In the genomic region with DNA sequence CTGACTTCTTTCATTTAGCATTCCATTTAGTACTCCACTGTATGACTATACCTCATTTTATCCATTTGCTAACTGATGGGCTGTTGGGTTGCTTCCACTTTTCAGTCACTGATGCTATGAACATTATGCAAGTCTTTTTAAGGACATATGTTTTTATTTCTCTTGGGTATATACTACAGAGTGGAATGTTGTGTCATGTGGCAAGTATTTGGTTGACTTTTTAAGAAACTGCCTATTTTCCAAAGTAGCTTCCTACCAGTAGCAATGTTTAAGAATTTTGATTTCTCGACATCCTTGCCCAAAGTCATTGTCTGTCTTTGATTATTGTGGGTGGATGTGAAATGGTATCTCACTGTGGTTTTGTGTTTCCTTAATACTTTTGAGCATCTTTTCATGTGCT, we compare ENCODE assay signal across 19 cellular contexts.
DNase-seq lines count a peak whose midpoint lies in the region; ATAC-seq and TF ChIP-seq lines count a peak whose summit lies in the region.
"Had no signal": no experiment of that assay in that cellular context is flagged by ENCODE, and none has a peak within 500 bp of the region (broad histone marks: within the 10 kb centered on the region; RNA-seq: fewer than 3 reads in every experiment).

No MANE protein-coding gene starts in this region.

- no peak overlapping the region for H3K4me3 ChIP-seq in ACC112 (ENCODE audit: low read depth, low read length)
- H3K4me3 ChIP-seq in GM23248: peak overlapping the region; percentile 36
- H3K4me3 ChIP-seq in fibroblast of villous mesenchyme (ENCODE audit: low read depth, low read length): no peak overlapping the region
- H3K4me3 ChIP-seq: breast epithelium, esophagus muscularis mucosa had no signal

- no peak overlapping the region for H3K27ac Mint-ChIP-seq in T-cell
- no peak overlapping the region for H3K27ac Mint-ChIP-seq in activated CD8-positive, alpha-beta T cell treated with anti-CD3 and anti-CD28 coated beads, Interleukin-2, amount 10 ng/mL, durations not matched to agents 7 days and 5 days
- H3K27ac Mint-ChIP-seq: activated CD4-positive, alpha-beta T cell treated with anti-CD3 and anti-CD28 coated beads, Interleukin-2, amount 10 ng/mL, durations not matched to agents 24 days and 14 days; activated naive CD4-positive, alpha-beta T cell treated with anti-CD3 and anti-CD28 coated beads, Interleukin-2, amount 10 ng/mL, durations not matched to agents 7 days and 5 days; naive B cell; stimulated activated naive B cell treated with anti-CD40 and anti-IgM and Interleukin-4, amounts not matched to agents 10 μg/mL and 1 μg/mL and 100 μg/mL, for 72 hours had no signal

- H2AFZ ChIP-seq in ACC112 (ENCODE audit: low read length, unreplicated experiment) (no peak overlapping the region), GM23248 (no peak overlapping the region)

- H3K27me3 ChIP-seq in ACC112 (ENCODE audit: insufficient read depth, low read length): no peaks in the 10 kb centered on the region
- H3K27me3 ChIP-seq in GM23248 (replicated peaks; ENCODE audit: insufficient read depth): no peaks in the 10 kb centered on the region
- H3K27me3 ChIP-seq: breast epithelium, esophagus muscularis mucosa had no signal

- H3K79me2 ChIP-seq in ACC112 (ENCODE audit: control insufficient read depth, insufficient read depth, low read length, unreplicated experiment) (no peaks in the 10 kb centered on the region), GM23248 (ENCODE audit: insufficient read depth) (no peaks in the 10 kb centered on the region)

- POLR2A ChIA-PET in T-cell (lab: Charles Lee): no interaction called here
- POLR2A ChIA-PET in activated CD8-positive, alpha-beta T cell treated with anti-CD3 and anti-CD28 coated beads, Interleukin-2, amount 10 ng/mL, durations not matched to agents 7 days and 5 days (lab: Charles Lee): no interaction called here

- no peak overlapping the region; the same call in 1 of the 2 replicates for H3K9ac ChIP-seq in GM23248

- no peaks in the 10 kb centered on the region for H3K36me3 Mint-ChIP-seq in T-cell
- H3K36me3 Mint-ChIP-seq in activated CD8-positive, alpha-beta T cell treated with anti-CD3 and anti-CD28 coated beads, Interleukin-2, amount 10 ng/mL, durations not matched to agents 7 days and 5 days (ENCODE audit: low read depth): no peaks in the 10 kb centered on the region
- H3K36me3 Mint-ChIP-seq: activated naive CD4-positive, alpha-beta T cell treated with anti-CD3 and anti-CD28 coated beads, Interleukin-2, amount 10 ng/mL, durations not matched to agents 7 days and 5 days; naive B cell; stimulated activated naive B cell treated with anti-CD40 and anti-IgM and Interleukin-4, amounts not matched to agents 10 μg/mL and 1 μg/mL and 100 μg/mL, for 72 hours had no signal

- H3K9me3 ChIP-seq in GM23248 (ENCODE audit: low read depth): no peaks in the 10 kb centered on the region
- H3K9me3 ChIP-seq: breast epithelium, esophagus muscularis mucosa had no signal

- H3K36me3 ChIP-seq in ACC112 (ENCODE audit: insufficient read depth, low read length) (no peaks in the 10 kb centered on the region), GM23248 (ENCODE audit: low read depth) (no peaks in the 10 kb centered on the region)
- H3K36me3 ChIP-seq: breast epithelium, esophagus muscularis mucosa had no signal

- CTCF ChIA-PET in T-cell (lab: Charles Lee): no interaction called here
- CTCF ChIA-PET in activated CD8-positive, alpha-beta T cell treated with anti-CD3 and anti-CD28 coated beads, Interleukin-2, amount 10 ng/mL, durations not matched to agents 7 days and 5 days (lab: Charles Lee): no interaction called here

- no peak for ATAC-seq in T-cell (replicated peaks in 1 of 4)
- no peak for ATAC-seq in activated CD8-positive, alpha-beta T cell treated with anti-CD3 and anti-CD28 coated beads, Interleukin-2, amount 10 ng/mL, durations not matched to agents 7 days and 5 days
- ATAC-seq: left ventricle myocardium superior; stimulated activated naive B cell treated with anti-CD40 and anti-IgM and Interleukin-4, amounts not matched to agents 10 μg/mL and 1 μg/mL and 100 μg/mL, for 72 hours had no signal

- WGBS in GM23248 (ENCODE audit: low coverage in 1 of 2, low lambda C conversion rate in 2 of 2, missing lambda C conversion rate in 2 of 2), 2 experiments: 0% methylated on average over 1 of the region's 1 CpG

- H4K20me1 ChIP-seq in GM23248 (ENCODE audit: insufficient read depth): no peaks in the 10 kb centered on the region

- H3K4me1 Mint-ChIP-seq in T-cell: no peaks in the 10 kb centered on the region
- H3K4me1 Mint-ChIP-seq in activated CD8-positive, alpha-beta T cell treated with anti-CD3 and anti-CD28 coated beads, Interleukin-2, amount 10 ng/mL, durations not matched to agents 7 days and 5 days (ENCODE audit: low read depth): no peaks in the 10 kb centered on the region
- H3K4me1 Mint-ChIP-seq: activated naive CD4-positive, alpha-beta T cell treated with anti-CD3 and anti-CD28 coated beads, Interleukin-2, amount 10 ng/mL, durations not matched to agents 7 days and 5 days; naive B cell had no signal

- peaks cover 34 to 45% of the 10 kb centered on the region in 2 donors for H3K27me3 Mint-ChIP-seq in T-cell
- peaks cover 28% of the 10 kb centered on the region for H3K27me3 Mint-ChIP-seq in activated CD8-positive, alpha-beta T cell treated with anti-CD3 and anti-CD28 coated beads, Interleukin-2, amount 10 ng/mL, durations not matched to agents 7 days and 5 days (ENCODE audit: low read depth)

- no peak overlapping the region for H3K4me3 Mint-ChIP-seq in T-cell
- H3K4me3 Mint-ChIP-seq in activated CD8-positive, alpha-beta T cell treated with anti-CD3 and anti-CD28 coated beads, Interleukin-2, amount 10 ng/mL, durations not matched to agents 7 days and 5 days: no peak overlapping the region
- H3K4me3 Mint-ChIP-seq: activated CD4-positive, alpha-beta T cell treated with anti-CD3 and anti-CD28 coated beads, Interleukin-2, amount 10 ng/mL, durations not matched to agents 24 days and 14 days; activated naive CD4-positive, alpha-beta T cell treated with anti-CD3 and anti-CD28 coated beads, Interleukin-2, amount 10 ng/mL, durations not matched to agents 7 days and 5 days; naive B cell; stimulated activated naive B cell treated with anti-CD40 and anti-IgM and Interleukin-4, amounts not matched to agents 10 μg/mL and 1 μg/mL and 100 μg/mL, for 72 hours had no signal

- peaks cover 67% of the 10 kb centered on the region for H3F3A ChIP-seq in GM23248 (ENCODE audit: insufficient read depth)

- no peak for TF ChIP-seq CTCF in fibroblast of villous mesenchyme (IDR thresholded peaks at IDR 0.05; ENCODE audit: insufficient read depth, low read depth, low read length)

- no peaks in the 10 kb centered on the region for H3K9me2 ChIP-seq in GM23248 (ENCODE audit: insufficient read depth)

- H3K4me2 ChIP-seq in GM23248 (ENCODE audit: unreplicated experiment): peak overlapping the region; percentile 64

- H3K27ac ChIP-seq in ACC112 (ENCODE audit: low read depth, low read length) (peak overlapping the region; percentile 43), GM23248 (peak overlapping the region; percentile 66)
- H3K27ac ChIP-seq: breast epithelium, esophagus muscularis mucosa had no signal

- in situ Hi-C loops in GM23248 (cut with MboI): no loop called here

- peak; percentile 93 for DNase-seq in GM23248
- peak; percentile 67 for DNase-seq in amniotic stem cell (lab: John Stamatoyannopoulos, UW)
- DNase-seq in fibroblast of villous mesenchyme (ENCODE audit: low read depth): peak; percentile 79
- no peak for DNase-seq in T-cell
- DNase-seq in activated CD4-positive, alpha-beta T cell treated with anti-CD3 and anti-CD28 coated beads for 1 hour: no peak
- DNase-seq in glomerular visceral epithelial cell (ENCODE audit: extremely low spot score): no peak
- DNase-seq in activated CD8-positive, alpha-beta T cell treated with anti-CD3 and anti-CD28 coated beads, Interleukin-2, amount 10 ng/mL, durations not matched to agents 7 days and 5 days: no peak
- DNase-seq: activated CD4-positive, alpha-beta T cell treated with anti-CD3 and anti-CD28 coated beads, Interleukin-2, amount 10 ng/mL, durations not matched to agents 24 days and 14 days; activated naive CD4-positive, alpha-beta T cell treated with anti-CD3 and anti-CD28 coated beads, Interleukin-2, amount 10 ng/mL, durations not matched to agents 7 days and 5 days; activated T-cell treated with anti-CD3 and anti-CD28 coated beads for 4 hours; left ventricle myocardium superior; naive B cell; NCI-H1930; stimulated activated CD4-positive, alpha-beta T cell treated with anti-CD3 and anti-CD28 coated beads, Interleukin-12 subunit alpha, Interleukin-12 subunit beta, amount 100 ng/mL, for 4 hours; stimulated activated naive B cell treated with anti-CD40 and anti-IgM and Interleukin-4, amounts not matched to agents 10 μg/mL and 1 μg/mL and 100 μg/mL, for 72 hours; T1000 had no signal

- H3K9me3 Mint-ChIP-seq in T-cell: no peaks in the 10 kb centered on the region
- no peaks in the 10 kb centered on the region for H3K9me3 Mint-ChIP-seq in activated CD8-positive, alpha-beta T cell treated with anti-CD3 and anti-CD28 coated beads, Interleukin-2, amount 10 ng/mL, durations not matched to agents 7 days and 5 days (ENCODE audit: insufficient read depth)
- H3K9me3 Mint-ChIP-seq: activated CD4-positive, alpha-beta T cell treated with anti-CD3 and anti-CD28 coated beads, Interleukin-2, amount 10 ng/mL, durations not matched to agents 24 days and 14 days; activated naive CD4-positive, alpha-beta T cell treated with anti-CD3 and anti-CD28 coated beads, Interleukin-2, amount 10 ng/mL, durations not matched to agents 7 days and 5 days; naive B cell; stimulated activated naive B cell treated with anti-CD40 and anti-IgM and Interleukin-4, amounts not matched to agents 10 μg/mL and 1 μg/mL and 100 μg/mL, for 72 hours had no signal

- H3K4me1 ChIP-seq in ACC112 (ENCODE audit: control insufficient read depth, insufficient read depth, low read length, unreplicated experiment) (peaks cover 57% of the 10 kb centered on the region), GM23248 (ENCODE audit: insufficient read depth) (peaks cover 78% of the 10 kb centered on the region)
- H3K4me1 ChIP-seq: breast epithelium had no signal

Comparison
In these comparisons a context has a peak if more than half of its experiments do, and no peak if none do; other contexts are left out.
1. DNase-seq: peak in GM23248 (single experiment), amniotic stem cell (single experiment) and fibroblast of villous mesenchyme (single experiment); none in T-cell (0 of 34), activated CD4-positive, alpha-beta T cell treated with anti-CD3 and anti-CD28 coated beads for 1 hour (single experiment), glomerular visceral epithelial cell (single experiment) and activated CD8-positive, alpha-beta T cell treated with anti-CD3 and anti-CD28 coated beads, Interleukin-2, amount 10 ng/mL, durations not matched to agents 7 days and 5 days (single experiment).